Comparison of ENCODE assay signal across 1 cellular context in the genomic region with DNA sequence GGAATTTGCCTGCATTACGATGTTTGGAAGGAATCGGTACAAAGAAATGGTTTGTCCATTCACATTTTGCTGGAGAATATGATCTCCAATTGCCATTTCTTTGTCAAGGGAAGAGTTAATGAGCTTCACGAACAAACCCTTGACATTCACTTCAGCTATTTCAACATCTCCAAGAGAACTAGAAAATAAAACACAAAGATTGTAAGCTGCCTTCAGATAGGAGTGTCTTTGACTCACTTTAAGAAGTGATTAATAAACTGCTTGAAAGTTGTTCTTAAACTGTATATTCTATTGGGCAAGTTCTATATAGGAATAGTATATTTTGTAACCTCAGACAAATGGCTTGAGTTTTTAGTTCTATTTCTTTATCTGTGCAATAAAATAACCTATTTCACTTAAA.
TF ChIP-seq lines count a peak whose summit lies in the region.

No MANE protein-coding gene starts in this region.

TF ChIP-seq in HCT116, 20 proteins besides CTCF, POLR2A, EP300 and RAD21 (continued from another document):
- TF ChIP-seq, protein P1, sequence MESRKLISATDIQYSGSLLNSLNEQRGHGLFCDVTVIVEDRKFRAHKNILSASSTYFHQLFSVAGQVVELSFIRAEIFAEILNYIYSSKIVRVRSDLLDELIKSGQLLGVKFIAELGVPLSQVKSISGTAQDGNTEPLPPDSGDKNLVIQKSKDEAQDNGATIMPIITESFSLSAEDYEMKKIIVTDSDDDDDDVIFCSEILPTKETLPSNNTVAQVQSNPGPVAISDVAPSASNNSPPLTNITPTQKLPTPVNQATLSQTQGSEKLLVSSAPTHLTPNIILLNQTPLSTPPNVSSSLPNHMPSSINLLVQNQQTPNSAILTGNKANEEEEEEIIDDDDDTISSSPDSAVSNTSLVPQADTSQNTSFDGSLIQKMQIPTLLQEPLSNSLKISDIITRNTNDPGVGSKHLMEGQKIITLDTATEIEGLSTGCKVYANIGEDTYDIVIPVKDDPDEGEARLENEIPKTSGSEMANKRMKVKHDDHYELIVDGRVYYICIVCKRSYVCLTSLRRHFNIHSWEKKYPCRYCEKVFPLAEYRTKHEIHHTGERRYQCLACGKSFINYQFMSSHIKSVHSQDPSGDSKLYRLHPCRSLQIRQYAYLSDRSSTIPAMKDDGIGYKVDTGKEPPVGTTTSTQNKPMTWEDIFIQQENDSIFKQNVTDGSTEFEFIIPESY (IDR thresholded peaks at IDR 0.05; ENCODE audit: extremely low read depth, insufficient replicate concordance, low read length) = no peak
- TF ChIP-seq TCF7L2 (IDR thresholded peaks at IDR 0.05; ENCODE audit: borderline replicate concordance, extremely low read depth, insufficient read depth, insufficient read length) (no peak), EZH2 (IDR thresholded peaks at IDR 0.05) (no peak), YY1 (IDR thresholded peaks at IDR 0.05; ENCODE audit: extremely low read depth, insufficient replicate concordance, low read depth, low read length) (no peak), JUND (IDR thresholded peaks at IDR 0.05) (no peak), EGR1 (IDR thresholded peaks at IDR 0.05; ENCODE audit: low read depth) (no peak), ZFX (IDR thresholded peaks at IDR 0.05) (no peak), EZH2phosphoT487 (IDR thresholded peaks at IDR 0.05; ENCODE audit: borderline replicate concordance) (no peak)
TF ChIP-seq in HCT116: peak in this region for 0.
